ENCODE assay signal across 16 cellular contexts in genomic region chr4:94486372-94486801, GRCh38. TPM values are rescaled to one million over a fixed set of nuclear protein-coding genes. Genes with fewer than 3 reads are reported as not detected.
DNase-seq lines count a peak whose midpoint lies in the region; ATAC-seq, FAIRE-seq and TF ChIP-seq lines count a peak whose summit lies in the region.
"Had no signal": no experiment of that assay in that cellular context is flagged by ENCODE, and none has a peak within 500 bp of the region (broad histone marks: within the 10 kb centered on the region; RNA-seq: fewer than 3 reads in every experiment).

No MANE protein-coding gene starts in this region.

- no peak overlapping the region for H3K4me3 Mint-ChIP-seq in type B pancreatic cell
- H3K4me3 Mint-ChIP-seq: activated naive CD8-positive, alpha-beta T cell treated with anti-CD3 and anti-CD28 coated beads for 36 hours; stimulated activated memory B cell treated with anti-CD40 and anti-IgM and Interleukin-4, amounts not matched to agents 10 μg/mL and 1 μg/mL and 100 μg/mL, for 72 hours had no signal

- BruUV-seq in A673 (replicated peaks; lab: Mats Ljungman, UMichigan) (no TSS peak), K562 (replicated peaks; lab: Mats Ljungman, UMichigan) (no TSS peak), OCI-LY7 (replicated peaks; lab: Mats Ljungman, UMichigan) (no TSS peak)

- in situ Hi-C loops in K562 (cut with MboI), result no loop called here

- H3K9ac ChIP-seq in K562 (ENCODE audit: insufficient read depth in 1 of 2, low read depth in 2 of 2, low read length in 2 of 2), result peak overlapping the region in 1 of 2 experiments; percentile 73; a peak in 1 of 4 replicates

- H3K79me2 ChIP-seq in K562 (ENCODE audit: control insufficient read depth, insufficient read depth, low read length), result peaks cover 75% of the 10 kb centered on the region
- no peaks in the 10 kb centered on the region for H3K79me2 ChIP-seq in OCI-LY7 (ENCODE audit: insufficient read depth, low read depth, low read length)

- peaks cover 49% of the 10 kb centered on the region for H3K4me1 ChIP-seq in A673 (ENCODE audit: insufficient read depth, low read length, poor library complexity, severe bottlenecking)
- peaks cover 0 to 20% of the 10 kb centered on the region in 2 experiments; a peak in 3 of 5 replicates for H3K4me1 ChIP-seq in K562 (replicated peaks in 1 of 2; ENCODE audit: control insufficient read depth in 2 of 2, insufficient read depth in 2 of 2, low read length in 2 of 2)
- peaks cover 0 to 31% of the 10 kb centered on the region in 2 donors for H3K4me1 ChIP-seq in lung (ENCODE audit: control insufficient read depth in 2 of 2, insufficient read depth in 2 of 2, low read length in 2 of 2)
- H3K4me1 ChIP-seq in OCI-LY7 (ENCODE audit: insufficient read depth, low read length, poor library complexity, severe bottlenecking), result no peaks in the 10 kb centered on the region

- FAIRE-seq in K562 (lab: Jason Lieb, UNC), result no peak

- TF ChIP-seq EP300 in K562 (IDR thresholded peaks at IDR 0.05; ENCODE audit: low read length), result no peak

- H3K9me3 ChIP-seq in A673 (ENCODE audit: low read depth, low read length, poor library complexity, severe bottlenecking) (no peaks in the 10 kb centered on the region), K562 (replicated peaks; ENCODE audit: control insufficient read depth, insufficient read depth, low read depth, low read length) (no peaks in the 10 kb centered on the region), lung (ENCODE audit: control insufficient read depth in 2 of 2, insufficient read depth in 1 of 2, low read length in 1 of 2) (no peaks in the 10 kb centered on the region), OCI-LY7 (ENCODE audit: low read length) (no peaks in the 10 kb centered on the region)

- H3K4me3 ChIP-seq in A673 (ENCODE audit: low read depth, low read length, poor library complexity, severe bottlenecking) (no peak overlapping the region), K562 (no peak overlapping the region), lung (no peak overlapping the region), OCI-LY7 (ENCODE audit: low read depth, low read length, poor library complexity, severe bottlenecking) (no peak overlapping the region)
- H3K4me3 ChIP-seq: skin epidermis had no signal

- H3K27ac ChIP-seq in A673 (ENCODE audit: low read depth, low read length, poor library complexity, severe bottlenecking), result no peak overlapping the region
- peak overlapping the region; percentile 86; the same call in 2 of the 3 replicates for H3K27ac ChIP-seq in K562 (ENCODE audit: extremely low read depth, low read depth, low read length)
- peak overlapping the region in 1 of 2 donors; percentile 50 for H3K27ac ChIP-seq in lung (ENCODE audit: low read depth in 1 of 2, low read length in 1 of 2)
- H3K27ac ChIP-seq in OCI-LY7 (ENCODE audit: low read depth, low read length, poor library complexity, severe bottlenecking), result no peak overlapping the region
- H3K27ac ChIP-seq: skin epidermis had no signal

- no peak for ATAC-seq in K562
- no peak for ATAC-seq in lung (ENCODE audit: insufficient read depth, low FRiP score)
- ATAC-seq: stimulated activated memory B cell treated with anti-CD40 and anti-IgM and Interleukin-4, amounts not matched to agents 10 μg/mL and 1 μg/mL and 100 μg/mL, for 72 hours had no signal

- no peak for TF ChIP-seq POLR2A in K562 (conservative IDR thresholded peaks at IDR 0.05)

- peaks cover 7% of the 10 kb centered on the region for H3K4me1 Mint-ChIP-seq in type B pancreatic cell (ENCODE audit: unreplicated experiment)

- no peaks in the 10 kb centered on the region for H3K9me3 Mint-ChIP-seq in type B pancreatic cell
- H3K9me3 Mint-ChIP-seq: activated naive CD8-positive, alpha-beta T cell treated with anti-CD3 and anti-CD28 coated beads for 36 hours; stimulated activated memory B cell treated with anti-CD40 and anti-IgM and Interleukin-4, amounts not matched to agents 10 μg/mL and 1 μg/mL and 100 μg/mL, for 72 hours had no signal

- H3K9me1 ChIP-seq in K562 (ENCODE audit: control insufficient read depth, insufficient read depth, low read length), result no peaks in the 10 kb centered on the region

- H3K36me3 Mint-ChIP-seq in type B pancreatic cell, result peaks cover 6% of the 10 kb centered on the region
- H3K36me3 Mint-ChIP-seq: activated naive CD8-positive, alpha-beta T cell treated with anti-CD3 and anti-CD28 coated beads for 36 hours had no signal

- H3K27me3 ChIP-seq in A673 (replicated peaks; ENCODE audit: insufficient read depth, low read depth, low read length, poor library complexity), result no peaks in the 10 kb centered on the region
- no peaks in the 10 kb centered on the region for H3K27me3 ChIP-seq in K562 (ENCODE audit: control insufficient read depth in 2 of 2, insufficient read depth in 2 of 2, low read length in 2 of 2)
- H3K27me3 ChIP-seq in lung (ENCODE audit: control insufficient read depth, insufficient read depth), result no peaks in the 10 kb centered on the region

- no peak overlapping the region for H3K27ac Mint-ChIP-seq in type B pancreatic cell
- H3K27ac Mint-ChIP-seq: activated naive CD8-positive, alpha-beta T cell treated with anti-CD3 and anti-CD28 coated beads for 36 hours; stimulated activated memory B cell treated with anti-CD40 and anti-IgM and Interleukin-4, amounts not matched to agents 10 μg/mL and 1 μg/mL and 100 μg/mL, for 72 hours had no signal

- intact Hi-C loops in A673 (cut with micrococcal nuclease; ENCODE audit: unreplicated experiment) (no loop called here), K562 (cut with micrococcal nuclease) (loop anchor here (5.0 kb wide), 2 partner anchors 46 to 66 kb away; no protein-coding TSS in a partner anchor), OCI-LY7 (cut with micrococcal nuclease; ENCODE audit: unreplicated experiment) (no loop called here)

- H3K9me2 ChIP-seq in OCI-LY7 (ENCODE audit: insufficient read depth, low read length), result no peaks in the 10 kb centered on the region

- H3K36me3 ChIP-seq in A673 (ENCODE audit: insufficient read depth, low read length, poor library complexity, severe bottlenecking) (no peaks in the 10 kb centered on the region), K562 (ENCODE audit: control insufficient read depth, insufficient read depth, low read length) (no peaks in the 10 kb centered on the region), lung (ENCODE audit: control insufficient read depth in 2 of 2, insufficient read depth in 2 of 2, low read length in 2 of 2) (no peaks in the 10 kb centered on the region), OCI-LY7 (ENCODE audit: insufficient read depth, low read length) (no peaks in the 10 kb centered on the region)

- TF ChIP-seq CTCF in A673 (conservative IDR thresholded peaks at IDR 0.05; ENCODE audit: low read depth, low read length) (no peak), K562 (IDR thresholded peaks at IDR 0.05 in 2 of 3, conservative IDR thresholded peaks at IDR 0.05 in 1 of 3; ENCODE audit: insufficient read depth in 2 of 3, low read depth in 1 of 3, low read length in 3 of 3) (no peak), lung (IDR thresholded peaks at IDR 0.05; ENCODE audit: control extremely low read depth, extremely low read depth) (no peak), type B pancreatic cell (conservative IDR thresholded peaks at IDR 0.05) (no peak), OCI-LY7 (conservative IDR thresholded peaks at IDR 0.05; ENCODE audit: low read length) (no peak)

- H3K4me2 ChIP-seq in K562 (ENCODE audit: insufficient read depth, low read length) (no peak overlapping the region; the same call in 1 of the 2 replicates), OCI-LY7 (ENCODE audit: low read length) (no peak overlapping the region)

- H3K27me3 Mint-ChIP-seq in type B pancreatic cell, result no peaks in the 10 kb centered on the region
- H3K27me3 Mint-ChIP-seq: activated naive CD8-positive, alpha-beta T cell treated with anti-CD3 and anti-CD28 coated beads for 36 hours; stimulated activated memory B cell treated with anti-CD40 and anti-IgM and Interleukin-4, amounts not matched to agents 10 μg/mL and 1 μg/mL and 100 μg/mL, for 72 hours had no signal

- TF ChIP-seq RAD21 in K562 (CRISPR knock-in tag; conservative IDR thresholded peaks at IDR 0.05 in 1 of 2, IDR thresholded peaks at IDR 0.05 in 1 of 2), result no peak

- WGBS in K562 (ENCODE audit: insufficient coverage, low coverage, missing lambda C conversion rate), result 63% methylated on average over 2 of the region's 2 CpGs
- 53 to 62% methylated on average over 2 of the region's 2 CpGs for WGBS in lung, 2 donors

- peak overlapping the region; percentile 71; the same call in 1 of the 2 replicates for H2AFZ ChIP-seq in K562 (ENCODE audit: low read depth, low read length)
- H2AFZ ChIP-seq in OCI-LY7 (ENCODE audit: low read length), result no peak overlapping the region

- DNase-seq in A673 (ENCODE audit: low spot score) (peak; percentile 41), LHCN-M2 (ENCODE audit: low read depth) (peak; percentile 76), K562 (ENCODE audit: extremely low read depth in 1 of 4, low spot score in 3 of 4) (no peak), lung (ENCODE audit: low spot score) (peak; percentile 35), type B pancreatic cell (ENCODE audit: extremely low spot score, unreplicated experiment) (no peak), NCI-H1417 treated with DMSO at 0.1 percent for 48 hours (lab: John Stamatoyannopoulos, UW) (no peak), OCI-LY7 (ENCODE audit: low spot score) (no peak), AG08395 (ENCODE audit: low spot score) (no peak)
- DNase-seq: activated naive CD8-positive, alpha-beta T cell treated with anti-CD3 and anti-CD28 coated beads for 36 hours; activated T-cell treated with anti-CD3 and anti-CD28 coated beads for 4 hours; mesendoderm; NCI-H2081 treated with DMSO at 0.1 percent for 48 hours; NCI-H82; T-helper 9 cell had no signal

- POLR2A ChIA-PET in A673 (lab: Charles Lee; ENCODE audit: low non-redundant PET), result no interaction called here
- POLR2A ChIA-PET in K562 (lab: Yijun Ruan, JAX), result interaction anchor here (0.7 kb wide), 1 partner anchor 16 kb away, joined by 3 read pairs; no protein-coding TSS in a partner anchor
- POLR2A ChIA-PET in OCI-LY7 (lab: Charles Lee), result no interaction called here

- H4K20me1 ChIP-seq in K562 (replicated peaks; ENCODE audit: control insufficient read depth, insufficient read depth, low read length), result no peaks in the 10 kb centered on the region
- no peaks in the 10 kb centered on the region; the same call in 1 of the 2 replicates for H4K20me1 ChIP-seq in OCI-LY7 (ENCODE audit: insufficient read depth, low read length)

- CTCF ChIA-PET in A673 (lab: Charles Lee) (no interaction called here), K562 (lab: Yijun Ruan, JAX; ENCODE audit: low intra/inter-chr PET ratio) (no interaction called here), OCI-LY7 (lab: Charles Lee; ENCODE audit: unreplicated experiment) (no interaction called here)

RNA-seq across cellular contexts. Expression of gene PDLIM5, which starts 34.6 kb away (rescaled TPM):
- total RNA-seq in A673 (2021), result 174 and 183 TPM in 2 replicates
- 63.6 and 73.1 TPM in 2 replicates for total RNA-seq in LHCN-M2 (2014; rRNA removed)
- polyA plus RNA-seq in LHCN-M2 (2012), result 40.1 TPM
- total RNA-seq in K562 (2011; cell fraction: chromatin; rRNA removed; ENCODE audit: low replicate concordance), result 262 and 263 TPM in 2 replicates
- total RNA-seq in K562 (2011; cell fraction: nucleolus; rRNA removed), result 100 and 103 TPM in 2 replicates
- total RNA-seq in K562 (2011; cell fraction: nucleoplasm; rRNA removed), result 170 and 292 TPM in 2 replicates
- 36.9 and 48.3 TPM in 2 replicates for total RNA-seq in K562 (2014; rRNA removed)
- 79.8 and 82.1 TPM in 2 replicates for total RNA-seq in K562 (2014; rRNA removed; fragmentation: Illumina TruSeq; extraction: Trizol)
- 58.5 and 62.5 TPM in 2 replicates for total RNA-seq in K562 (2015; rRNA removed; fragmentation: Illumina TruSeq; extraction: Trizol)
- 89.9 and 97.5 TPM in 2 replicates for total RNA-seq in K562 (2021)
- polyA plus RNA-seq in K562 (2011; rRNA removed), result 100 and 126 TPM in 2 replicates
- polyA plus RNA-seq in K562 (2011; cell fraction: cytosol; rRNA removed), result 84.4 and 144 TPM in 2 replicates
- polyA plus RNA-seq in K562 (2011; cell fraction: nucleus; rRNA removed), result 60.0 and 82.0 TPM in 2 replicates
- polyA plus RNA-seq in K562 (2012), result 42.7 and 55.2 TPM in 2 replicates
- 117 and 127 TPM in 2 replicates for polyA plus RNA-seq in K562 (2014; fragmentation: Illumina TruSeq; extraction: Trizol)
- polyA plus RNA-seq in K562 (2014; fragmentation: Nextera tagmentation; extraction: Ambion mirVana), result 10 to 100 TPM; 42.2 to 55.8 TPM
- 39.0 and 47.9 TPM in 2 replicates for polyA plus RNA-seq in K562 (2014; rRNA removed)
- polyA minus RNA-seq in K562 (2011; rRNA and poly(A)+ RNA removed), result 213 and 326 TPM in 2 replicates
- 60.9 and 98.0 TPM in 2 replicates for polyA minus RNA-seq in K562 (2011; cell fraction: cytosol; rRNA and poly(A)+ RNA removed)
- polyA minus RNA-seq in K562 (2011; cell fraction: nucleus; rRNA and poly(A)+ RNA removed), result 172 and 173 TPM in 2 replicates
- total RNA-seq in lung, result 10 to 100 TPM; 93.3 to 93.4 TPM
- polyA plus RNA-seq in lung, result 10 to 100 TPM; 20.4 to 26.3 TPM
- 76.7 and 118 TPM in 2 replicates for total RNA-seq in type B pancreatic cell (ENCODE audit: low replicate concordance)
- 6.3 and 10.3 TPM in 2 replicates for total RNA-seq in OCI-LY7 (2014; rRNA removed; shearing (Covaris generic))
- 12.6 and 15.2 TPM in 2 replicates for total RNA-seq in OCI-LY7 (2022)

Comparison
In these comparisons a context has a peak if more than half of its experiments do, and no peak if none do; other contexts are left out.
1. DNase-seq: peak in A673 (single experiment), LHCN-M2 (single experiment) and lung (single experiment); none in K562 (0 of 4), type B pancreatic cell (single experiment), NCI-H1417 treated with DMSO at 0.1 percent for 48 hours (single experiment), OCI-LY7 (single experiment) and AG08395 (single experiment).